In genomic region chr7:142168746-142169145, GRCh38 we compare ENCODE assay signal across 18 cellular contexts. TPM values are rescaled to one million over a fixed set of nuclear protein-coding genes. Genes with fewer than 3 reads are reported as not detected.
DNase-seq lines count a peak whose midpoint lies in the region; ATAC-seq, FAIRE-seq and TF ChIP-seq lines count a peak whose summit lies in the region.
"Had no signal": no experiment of that assay in that cellular context is flagged by ENCODE, and none has a peak within 500 bp of the region (broad histone marks: within the 10 kb centered on the region; RNA-seq: fewer than 3 reads in every experiment).

No MANE protein-coding gene starts in this region.

- no peak overlapping the region for H3K4me2 ChIP-seq in GM12878 (ENCODE audit: control insufficient read depth, insufficient read depth)

- H3K4me1 ChIP-seq in GM12878 (ENCODE audit: control insufficient read depth, insufficient read depth, low read length) (no peaks in the 10 kb centered on the region), HAP-1 (no peaks in the 10 kb centered on the region)
- H3K4me1 ChIP-seq: SJSA1 had no signal

- FAIRE-seq in GM12878 (lab: Jason Lieb, UNC), result no peak

- intact Hi-C loops in GM12878 (cut with micrococcal nuclease; ENCODE audit: unreplicated experiment), result no loop called here

- H4K20me1 ChIP-seq in GM12878 (ENCODE audit: control insufficient read depth, insufficient read depth), result no peaks in the 10 kb centered on the region

- no peak overlapping the region for H3K4me3 ChIP-seq in GM12878
- H3K4me3 ChIP-seq in HAP-1, result no peak overlapping the region
- H3K4me3 ChIP-seq: cardiac muscle cell, lung, SJSA1 had no signal

- H3K27ac ChIP-seq in GM12878 (ENCODE audit: control insufficient read depth, insufficient read depth), result no peak overlapping the region
- H3K27ac ChIP-seq: cardiac muscle cell, SJSA1 had no signal

- no peaks in the 10 kb centered on the region for H3K36me3 ChIP-seq in GM12878 (ENCODE audit: control insufficient read depth in 2 of 2, insufficient read depth in 2 of 2, low read length in 1 of 2)
- no peaks in the 10 kb centered on the region for H3K36me3 ChIP-seq in HAP-1 (replicated peaks)
- H3K36me3 ChIP-seq: cardiac muscle cell, SJSA1 had no signal

- no peaks in the 10 kb centered on the region for H3K79me2 ChIP-seq in GM12878 (ENCODE audit: control insufficient read depth, insufficient read depth, low read length)

- no peak overlapping the region for H3K9ac ChIP-seq in GM12878 (ENCODE audit: control insufficient read depth, insufficient read depth, low read length)

- WGBS in GM12878 (ENCODE audit: insufficient coverage, insufficient replicate concordance, low lambda C conversion rate, missing lambda C conversion rate), result 53% methylated on average over 2 of the region's 2 CpGs

- no peak overlapping the region for H2AFZ ChIP-seq in GM12878 (ENCODE audit: control insufficient read depth, low read depth, low read length)

- no peaks in the 10 kb centered on the region for H3K9me3 ChIP-seq in GM12878 (replicated peaks; ENCODE audit: control insufficient read depth, insufficient read depth, low read length)
- no peaks in the 10 kb centered on the region for H3K9me3 ChIP-seq in HAP-1
- H3K9me3 ChIP-seq: SJSA1 had no signal

- POLR2A ChIA-PET in GM12878 (lab: Charles Lee), result interaction anchor here (0.5 kb wide), 1 partner anchor 27 kb away, joined by 6 read pairs; no protein-coding TSS in a partner anchor

- in situ Hi-C loops in GM12878 (cut with MboI) (no loop called here), HAP-1 (cut with MboI; ENCODE audit: low sequenced_read_pairs) (no loop called here)

- BruUV-seq in GM12878 (replicated peaks; lab: Mats Ljungman, UMichigan), result no TSS peak

- DNase-seq in COLO829 (ENCODE audit: low spot score) (peak; percentile 51), NCI-H226 (peak; percentile 16), GM12878 (ENCODE audit: low read depth, low spot score) (no peak), islet precursor cell (peak; percentile 57), Ammon's horn (ENCODE audit: low spot score) (no peak), SHP77 (lab: John Stamatoyannopoulos, UW) (no peak), HAP-1 (ENCODE audit: low spot score in 2 of 2) (no peak)
- DNase-seq: activated CD4-positive, alpha-beta T cell treated with anti-CD3 and anti-CD28 coated beads for 36 hours; activated naive CD4-positive, alpha-beta T cell treated with anti-CD3 and anti-CD28 coated beads, Interleukin-2, amount 10 ng/mL, durations not matched to agents 7 days and 5 days; CD8-positive, alpha-beta T cell; Karpas-422 had no signal

- CTCF ChIA-PET in GM12878 (lab: Yijun Ruan, JAX), result no interaction called here

- TF ChIP-seq EP300 in GM12878 (IDR thresholded peaks at IDR 0.05; ENCODE audit: borderline replicate concordance in 1 of 2, control insufficient read depth in 1 of 2, low read depth in 2 of 2, low read length in 2 of 2), result no peak

- no peak for ATAC-seq in GM12878
- ATAC-seq in GM19035 (IDR thresholded peaks at IDR 0.05; ENCODE audit: unreplicated experiment), result no peak
- ATAC-seq: activated CD4-positive, alpha-beta T cell treated with anti-CD3 and anti-CD28 coated beads for 36 hours; CD8-positive, alpha-beta T cell; natural killer cell treated with Interleukin-12 subunit alpha and Interleukin-12 subunit beta and Interleukin-15 and Interleukin-18, amount 100 ng/mL, for 72 hours had no signal

- TF ChIP-seq POLR2A in GM12878 (IDR thresholded peaks at IDR 0.05; ENCODE audit: low read depth, low read length), result no peak

- TF ChIP-seq CTCF in GM12878 (IDR thresholded peaks at IDR 0.05 in 2 of 3, conservative IDR thresholded peaks at IDR 0.05 in 1 of 3; ENCODE audit: control insufficient read depth in 2 of 3, extremely low read depth in 1 of 3, insufficient read depth in 1 of 3, low read depth in 3 of 3, low read length in 3 of 3), result no peak

- H3K27me3 ChIP-seq in GM12878 (replicated peaks in 1 of 2; ENCODE audit: control insufficient read depth in 2 of 2, insufficient read depth in 2 of 2, low read length in 1 of 2) (no peaks in the 10 kb centered on the region; a peak in 1 of 4 replicates), HAP-1 (ENCODE audit: low read depth) (no peaks in the 10 kb centered on the region)
- H3K27me3 ChIP-seq: cardiac muscle cell had no signal

- RAD21 ChIA-PET in GM12878 (lab: Charles Lee; ENCODE audit: unreplicated experiment), result no interaction called here

- SMC1A ChIA-PET in GM12878 (lab: Charles Lee; ENCODE audit: uncharacterized antibody, unreplicated experiment), result no interaction called here

- no peak for TF ChIP-seq RAD21 in GM12878 (IDR thresholded peaks at IDR 0.05; ENCODE audit: insufficient read depth, low read depth, low read length)

TF ChIP-seq in GM12878, 131 proteins besides CTCF, POLR2A, EP300 and RAD21:
- TF ChIP-seq GATAD2B (conservative IDR thresholded peaks at IDR 0.05; ENCODE audit: low read depth), result no peak
- TF ChIP-seq ZNF217 (IDR thresholded peaks at IDR 0.05), result no peak
- TF ChIP-seq REST (IDR thresholded peaks at IDR 0.05; ENCODE audit: low read depth, low read length), result peak; percentile 77
- no peak for TF ChIP-seq PAX8 (IDR thresholded peaks at IDR 0.05)
- TF ChIP-seq ELK1 (IDR thresholded peaks at IDR 0.05; ENCODE audit: low read depth, low read length), result no peak
- no peak for TF ChIP-seq JUND (IDR thresholded peaks at IDR 0.05; ENCODE audit: low read depth, low read length)
- TF ChIP-seq FOS (IDR thresholded peaks at IDR 0.05; ENCODE audit: borderline replicate concordance, extremely low read depth, insufficient read length), result no peak
- TF ChIP-seq E2F4 (IDR thresholded peaks at IDR 0.05; ENCODE audit: low read depth, low read length), result no peak

RNA-seq across cellular contexts. Expression of gene MGAM2, which starts 57.2 kb away (rescaled TPM):
- total RNA-seq in GM12878 (2013; cell fraction: nucleolus; rRNA removed), result 0.19 and 0.32 TPM in 2 replicates
- total RNA-seq in GM12878 (2014; rRNA removed) (not detected in 2 replicates), GM12878 (2014; rRNA removed; fragmentation: Illumina TruSeq; extraction: Trizol) (not detected in 2 replicates), GM12878 (2021) (0.03 TPM in 1 of 2 replicates, not detected in the other)
- not detected for polyA plus RNA-seq in GM12878 (2011; ENCODE audit: low read depth)
- polyA plus RNA-seq in GM12878 (2011; rRNA removed) (0.16 and 0.23 TPM in 2 replicates), GM12878 (2014; fragmentation: Illumina TruSeq; extraction: Trizol) (0.01 TPM in 1 of 2 replicates, not detected in the other), GM12878 (2014; fragmentation: Nextera tagmentation; extraction: Ambion mirVana) (not detected), GM12878 (2014; rRNA removed) (not detected in 2 replicates), GM12878 (2016; fragmentation: Nextera tagmentation; extraction: Ambion mirVana) (under 1 TPM in 1 of 2 experiments, not detected in 1; 0.03 TPM)
- 0.05 and 0.12 TPM in 2 replicates for polyA plus RNA-seq in GM12878 (2011; cell fraction: cytosol; rRNA removed)
- 0.28 and 0.64 TPM in 2 replicates for polyA plus RNA-seq in GM12878 (2011; cell fraction: nucleus; rRNA removed)
- 0.01 TPM in 1 of 2 replicates, not detected in the other for polyA plus RNA-seq in GM12878 (2012)
- 0.10 and 0.29 TPM in 2 replicates for polyA minus RNA-seq in GM12878 (2011; rRNA and poly(A)+ RNA removed)
- not detected in 2 replicates for polyA minus RNA-seq in GM12878 (2011; cell fraction: cytosol; rRNA and poly(A)+ RNA removed)
- polyA minus RNA-seq in GM12878 (2011; cell fraction: nucleus; rRNA and poly(A)+ RNA removed), result 0.19 and 0.36 TPM in 2 replicates
- total RNA-seq: activated CD4-positive, alpha-beta T cell treated with anti-CD3 and anti-CD28 coated beads for 36 hours; CD8-positive, alpha-beta T cell; fibroblast of lung; natural killer cell treated with Interleukin-12 subunit alpha and Interleukin-12 subunit beta and Interleukin-15 and Interleukin-18, amount 100 ng/mL, for 72 hours; pulmonary artery endothelial cell; SJSA1 had no signal
- polyA plus RNA-seq: cardiac muscle cell, fibroblast of lung had no signal

Comparison
In these comparisons a context has a peak if more than half of its experiments do, and no peak if none do; other contexts are left out.
1. DNase-seq: peak in COLO829 (single experiment), NCI-H226 (single experiment) and islet precursor cell (single experiment); none in GM12878 (single experiment), Ammon's horn (single experiment), SHP77 (0 of 2) and HAP-1 (0 of 2).